Comparison of ENCODE assay signal across 9 cellular contexts in the genomic region with DNA sequence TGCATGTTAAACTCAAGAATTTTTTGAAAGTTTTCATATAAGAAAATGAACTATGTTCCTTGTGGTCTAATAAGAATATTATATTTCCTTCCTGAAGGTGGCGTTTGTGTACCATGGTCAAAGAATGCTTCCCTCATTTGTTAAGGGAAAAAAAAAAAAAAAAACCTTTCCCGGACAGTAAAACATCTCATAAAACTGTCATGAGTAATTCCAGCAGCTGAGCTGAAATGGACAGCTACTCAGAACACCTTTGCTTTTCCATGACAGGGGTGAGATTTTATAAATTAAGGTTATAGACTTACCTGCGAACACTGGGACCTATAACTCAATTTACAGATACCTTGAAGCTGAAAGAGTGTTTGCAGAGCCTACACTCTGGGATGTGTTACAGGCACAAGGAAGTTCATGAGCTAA.
DNase-seq lines count a peak whose midpoint lies in the region; ATAC-seq and TF ChIP-seq lines count a peak whose summit lies in the region.
"Had no signal": no experiment of that assay in that cellular context is flagged by ENCODE, and none has a peak within 500 bp of the region (broad histone marks: within the 10 kb centered on the region; RNA-seq: fewer than 3 reads in every experiment).

No MANE protein-coding gene starts in this region.

- POLR2A ChIA-PET in HEK293T (lab: Yijun Ruan, JAX): no interaction called here

- H3K4me3 ChIP-seq in gastrocnemius medialis: no peak overlapping the region

- H3K27ac ChIP-seq in gastrocnemius medialis: no peak overlapping the region

- H3K4me1 ChIP-seq in gastrocnemius medialis: no peaks in the 10 kb centered on the region

- H3K4me3 Mint-ChIP-seq in T-helper 2 cell treated with Interferon-gamma antibody and Interleukin-4, amounts not matched to agents 5 μg/mL and 100 μg/mL, for 36 hours: no peak overlapping the region
- H3K4me3 Mint-ChIP-seq: dendritic cell treated with granulocyte-macrophage colony-stimulating factor and Interleukin-4, amounts not matched to agents 40 ng/mL and 50 ng/mL, for 4 days had no signal

- intact Hi-C loops in gastrocnemius medialis (cut with DNase I; ENCODE audit: low total_unique reads): loop anchor here (1.0 to 10.0 kb wide), 3 partner anchors 92 to 278 kb away; partner anchors contain the start of gene SLC1A3

- H3K36me3 ChIP-seq in gastrocnemius medialis: no peaks in the 10 kb centered on the region

- no peaks in the 10 kb centered on the region for H3K9me3 Mint-ChIP-seq in T-helper 2 cell treated with Interferon-gamma antibody and Interleukin-4, amounts not matched to agents 5 μg/mL and 100 μg/mL, for 36 hours

- no peak for TF ChIP-seq POLR2A in gastrocnemius medialis (IDR thresholded peaks at IDR 0.05)

- DNase-seq in AG08395 (ENCODE audit: low spot score) (peak; percentile 49), HEK293T (ENCODE audit: extremely low spot score) (peak; percentile 56), RPMI7951 (ENCODE audit: low read depth) (peak; percentile 65), foreskin melanocyte (peak; percentile 24), gastrocnemius medialis (no peak)
- no peak for DNase-seq in T-helper 2 cell treated with Interferon-gamma antibody and Interleukin-4, amounts not matched to agents 5 μg/mL and 100 μg/mL, for 36 hours (ENCODE audit: low spot score)
- DNase-seq in stimulated activated CD4-positive, alpha-beta T cell treated with anti-CD3 and anti-CD28 coated beads, Interleukin-12 subunit alpha, Interleukin-12 subunit beta, amount 100 ng/mL, for 4 hours: no peak

- CTCF ChIA-PET in HEK293T (lab: Yijun Ruan, JAX): interaction anchor here (0.6 to 1.9 kb wide), 15 partner anchors 9 to 1512 kb away, joined by 3 to 27 read pairs (median 4); no protein-coding TSS in a partner anchor

- no peaks in the 10 kb centered on the region for H3K27me3 ChIP-seq in gastrocnemius medialis

- H3K9me3 ChIP-seq in gastrocnemius medialis: no peaks in the 10 kb centered on the region

- TF ChIP-seq CTCF in gastrocnemius medialis (IDR thresholded peaks at IDR 0.05 in 4 of 5, conservative IDR thresholded peaks at IDR 0.05 in 1 of 5): peak in 4 of 5 experiments; percentile 35 to 59 (median 46)

- peaks cover 10% of the 10 kb centered on the region for H3K4me1 Mint-ChIP-seq in T-helper 2 cell treated with Interferon-gamma antibody and Interleukin-4, amounts not matched to agents 5 μg/mL and 100 μg/mL, for 36 hours (ENCODE audit: low read depth)

- no peak overlapping the region for H3K27ac Mint-ChIP-seq in T-helper 2 cell treated with Interferon-gamma antibody and Interleukin-4, amounts not matched to agents 5 μg/mL and 100 μg/mL, for 36 hours
- H3K27ac Mint-ChIP-seq: dendritic cell treated with granulocyte-macrophage colony-stimulating factor and Interleukin-4, amounts not matched to agents 40 ng/mL and 50 ng/mL, for 4 days had no signal

- ATAC-seq in gastrocnemius medialis (peak; percentile 66 to 70), GM19351 (IDR thresholded peaks at IDR 0.05; ENCODE audit: unreplicated experiment) (no peak)

- no peaks in the 10 kb centered on the region for H3K36me3 Mint-ChIP-seq in T-helper 2 cell treated with Interferon-gamma antibody and Interleukin-4, amounts not matched to agents 5 μg/mL and 100 μg/mL, for 36 hours (ENCODE audit: low read depth)

- in situ Hi-C loops in gastrocnemius medialis (cut with MboI; ENCODE audit: low sequenced_read_pairs in 4 of 4): loop anchor here (5.0 to 10.0 kb wide), 4 partner anchors 87 to 280 kb away; no protein-coding TSS in a partner anchor

- H3K27me3 Mint-ChIP-seq in T-helper 2 cell treated with Interferon-gamma antibody and Interleukin-4, amounts not matched to agents 5 μg/mL and 100 μg/mL, for 36 hours (ENCODE audit: low read depth): peaks cover 5% of the 10 kb centered on the region
- H3K27me3 Mint-ChIP-seq: dendritic cell treated with granulocyte-macrophage colony-stimulating factor and Interleukin-4, amounts not matched to agents 40 ng/mL and 50 ng/mL, for 4 days had no signal

TF ChIP-seq in HEK293T, 16 proteins besides CTCF, POLR2A, EP300 and RAD21:
- TF ChIP-seq FOXM1 (IDR thresholded peaks at IDR 0.05; ENCODE audit: borderline replicate concordance) (no peak), ZNF384 (IDR thresholded peaks at IDR 0.05) (peak; percentile 99)
- TF ChIP-seq, protein P1, sequence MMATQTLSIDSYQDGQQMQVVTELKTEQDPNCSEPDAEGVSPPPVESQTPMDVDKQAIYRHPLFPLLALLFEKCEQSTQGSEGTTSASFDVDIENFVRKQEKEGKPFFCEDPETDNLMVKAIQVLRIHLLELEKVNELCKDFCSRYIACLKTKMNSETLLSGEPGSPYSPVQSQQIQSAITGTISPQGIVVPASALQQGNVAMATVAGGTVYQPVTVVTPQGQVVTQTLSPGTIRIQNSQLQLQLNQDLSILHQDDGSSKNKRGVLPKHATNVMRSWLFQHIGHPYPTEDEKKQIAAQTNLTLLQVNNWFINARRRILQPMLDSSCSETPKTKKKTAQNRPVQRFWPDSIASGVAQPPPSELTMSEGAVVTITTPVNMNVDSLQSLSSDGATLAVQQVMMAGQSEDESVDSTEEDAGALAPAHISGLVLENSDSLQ (IDR thresholded peaks at IDR 0.05): peak; percentile 92
TF ChIP-seq in HEK293T: peak in this region for 2.

Comparison
In these comparisons a context has a peak if more than half of its experiments do, and no peak if none do; other contexts are left out.
1. DNase-seq: peak in AG08395 (single experiment), HEK293T (single experiment), RPMI7951 (single experiment) and foreskin melanocyte (single experiment); none in gastrocnemius medialis (0 of 2), T-helper 2 cell treated with Interferon-gamma antibody and Interleukin-4, amounts not matched to agents 5 μg/mL and 100 μg/mL, for 36 hours (single experiment) and stimulated activated CD4-positive, alpha-beta T cell treated with anti-CD3 and anti-CD28 coated beads, Interleukin-12 subunit alpha, Interleukin-12 subunit beta, amount 100 ng/mL, for 4 hours (single experiment).